ENCODE assay signal across 8 cellular contexts in genomic region chr6:30828027-30828962, GRCh38. TPM values are rescaled to one million over a fixed set of nuclear protein-coding genes. Genes with fewer than 3 reads are reported as not detected.
DNase-seq lines count a peak whose midpoint lies in the region; ATAC-seq, FAIRE-seq and TF ChIP-seq lines count a peak whose summit lies in the region.

No MANE protein-coding gene starts in this region.

- CTCF ChIA-PET in activated CD8-positive, alpha-beta T cell treated with anti-CD3 and anti-CD28 coated beads for 36 hours (lab: Charles Lee), result interaction anchor here (0.7 to 7.7 kb wide), 34 partner anchors 8 to 264 kb away, joined by 3 to 82 read pairs (median 4); partner anchors contain the start of genes DDR1, GTF2H4 and VARS2

- TF ChIP-seq CTCF in activated CD8-positive, alpha-beta T cell treated with anti-CD3 and anti-CD28 coated beads for 36 hours (IDR thresholded peaks at IDR 0.05), result peak; percentile 86
- TF ChIP-seq CTCF in lung (IDR thresholded peaks at IDR 0.05; ENCODE audit: control extremely low read depth, extremely low read depth), result peak; percentile 90

- H3K4me3 ChIP-seq in lung, result no peak overlapping the region

- no peaks in the 10 kb centered on the region for H3K27me3 ChIP-seq in lung (ENCODE audit: control insufficient read depth, insufficient read depth)

- peaks cover 57% of the 10 kb centered on the region for H3K36me3 Mint-ChIP-seq in activated CD8-positive, alpha-beta T cell treated with anti-CD3 and anti-CD28 coated beads for 36 hours (ENCODE audit: low read depth)

- H3K4me3 Mint-ChIP-seq in activated CD8-positive, alpha-beta T cell treated with anti-CD3 and anti-CD28 coated beads for 36 hours, result peak overlapping the region; percentile 84

- intact Hi-C loops in activated CD8-positive, alpha-beta T cell treated with anti-CD3 and anti-CD28 coated beads for 36 hours (cut with micrococcal nuclease), result loop anchor here (2.0 to 5.0 kb wide), 2 partner anchors 49 to 249 kb away; no protein-coding TSS in a partner anchor

- no peaks in the 10 kb centered on the region for H3K9me3 ChIP-seq in lung (ENCODE audit: control insufficient read depth in 2 of 2, insufficient read depth in 1 of 2, low read length in 1 of 2)

- peaks cover 66% of the 10 kb centered on the region for H3K4me1 Mint-ChIP-seq in activated CD8-positive, alpha-beta T cell treated with anti-CD3 and anti-CD28 coated beads for 36 hours (ENCODE audit: low read depth)

- H3K4me1 ChIP-seq in lung (ENCODE audit: control insufficient read depth in 2 of 2, insufficient read depth in 2 of 2, low read length in 2 of 2), result peaks cover 2 to 8% of the 10 kb centered on the region in 2 donors

- H3K27ac Mint-ChIP-seq in activated CD8-positive, alpha-beta T cell treated with anti-CD3 and anti-CD28 coated beads for 36 hours, result peak overlapping the region; percentile 96

- H3K27ac ChIP-seq in lung (ENCODE audit: low read depth in 1 of 2, low read length in 1 of 2), result peak overlapping the region; percentile 21 to 54

- POLR2A ChIA-PET in activated CD8-positive, alpha-beta T cell treated with anti-CD3 and anti-CD28 coated beads for 36 hours (lab: Charles Lee), result interaction anchor here (0.5 to 3.5 kb wide), 12 partner anchors 8 to 105 kb away, joined by 3 to 19 read pairs (median 4); partner anchors contain the start of genes DDR1, FLOT1 and IER3

- WGBS in lung, 2 donors, result 45 to 56% methylated on average over 12 of the region's 12 CpGs

- ATAC-seq in activated CD8-positive, alpha-beta T cell treated with anti-CD3 and anti-CD28 coated beads for 36 hours, result peak; percentile 73
- ATAC-seq in lung (ENCODE audit: insufficient read depth, low FRiP score) (peak; percentile 88), HG03139 (IDR thresholded peaks at IDR 0.05; ENCODE audit: unreplicated experiment) (no peak)

- FAIRE-seq in H54 (lab: Jason Lieb, UNC), result peak; percentile 36

- no peaks in the 10 kb centered on the region for H3K27me3 Mint-ChIP-seq in activated CD8-positive, alpha-beta T cell treated with anti-CD3 and anti-CD28 coated beads for 36 hours

- H3K9me3 Mint-ChIP-seq in activated CD8-positive, alpha-beta T cell treated with anti-CD3 and anti-CD28 coated beads for 36 hours, result peaks cover 3% of the 10 kb centered on the region

- H3K36me3 ChIP-seq in lung (ENCODE audit: control insufficient read depth in 2 of 2, insufficient read depth in 2 of 2, low read length in 2 of 2), result no peaks in the 10 kb centered on the region

- DNase-seq in AG08396 (ENCODE audit: low spot score) (peak; percentile 86), H54 (ENCODE audit: insufficient read length, low spot score) (peak; percentile 69), NCI-H748 treated with DMSO at 0.1 percent for 48 hours (lab: John Stamatoyannopoulos, UW) (peak; percentile 47), ecto neural progenitor cell (ENCODE audit: low spot score) (peak; percentile 86), lung (ENCODE audit: low spot score) (peak; percentile 87)
- DNase-seq in activated CD8-positive, alpha-beta T cell treated with anti-CD3 and anti-CD28 coated beads for 36 hours, result peak; percentile 88
- peak; percentile 90 for DNase-seq in stimulated activated CD4-positive, alpha-beta T cell treated with anti-CD3 and anti-CD28 coated beads, Interleukin-4, amount 100 ng/mL, for 24 hours

- no peak for TF ChIP-seq POLR2A in H54 (IDR thresholded peaks at IDR 0.05; ENCODE audit: low read depth, low read length)

RNA-seq across cellular contexts. Expression of gene DDR1, which starts 56.0 kb away (rescaled TPM):
- total RNA-seq in activated CD8-positive, alpha-beta T cell treated with anti-CD3 and anti-CD28 coated beads for 36 hours, result 10 to 100 TPM; 14.4 to 14.5 TPM
- total RNA-seq in lung, result 100 to 1,000 TPM; 124 to 134 TPM
- polyA plus RNA-seq in lung, result 10 to 100 TPM; 39.5 to 72.4 TPM

Comparison
In these comparisons a context has a peak if more than half of its experiments do, and no peak if none do; other contexts are left out.
1. RNA of gene DDR1, which starts 56.0 kb away (total RNA-seq): 124 to 134 TPM in lung; 14.4 to 14.5 TPM in activated CD8-positive, alpha-beta T cell treated with anti-CD3 and anti-CD28 coated beads for 36 hours; every median in the first group is over 4 times any median in the second.
2. Peak in every context shown above with its lines, with median percentiles within 50 percentile points of each other: DNase-seq.